Comparison of ENCODE assay signal across 1 cellular context in the genomic region with DNA sequence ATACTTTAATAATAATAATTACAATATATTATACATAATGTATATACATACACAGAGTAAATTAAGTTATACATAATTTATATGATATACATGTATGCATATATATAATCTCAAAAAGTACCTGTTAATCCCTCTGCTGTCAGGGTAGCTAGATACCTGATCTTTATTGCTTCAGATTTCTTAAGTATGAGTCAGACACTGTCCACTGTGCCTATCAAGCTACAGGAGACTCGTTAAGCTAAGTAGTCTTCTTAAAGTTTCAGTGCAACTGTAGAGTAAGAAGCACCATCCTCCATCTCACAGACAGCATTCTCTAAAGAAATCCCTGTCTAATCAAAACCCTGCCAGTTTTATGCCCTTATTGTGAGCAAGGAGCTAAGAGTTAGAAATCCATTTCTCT.
TF ChIP-seq lines count a peak whose summit lies in the region.

No MANE protein-coding gene starts in this region.

TF ChIP-seq in GM23338, 12 proteins besides CTCF, POLR2A, EP300 and RAD21 (continued from another document):
- TF ChIP-seq, protein P1, sequence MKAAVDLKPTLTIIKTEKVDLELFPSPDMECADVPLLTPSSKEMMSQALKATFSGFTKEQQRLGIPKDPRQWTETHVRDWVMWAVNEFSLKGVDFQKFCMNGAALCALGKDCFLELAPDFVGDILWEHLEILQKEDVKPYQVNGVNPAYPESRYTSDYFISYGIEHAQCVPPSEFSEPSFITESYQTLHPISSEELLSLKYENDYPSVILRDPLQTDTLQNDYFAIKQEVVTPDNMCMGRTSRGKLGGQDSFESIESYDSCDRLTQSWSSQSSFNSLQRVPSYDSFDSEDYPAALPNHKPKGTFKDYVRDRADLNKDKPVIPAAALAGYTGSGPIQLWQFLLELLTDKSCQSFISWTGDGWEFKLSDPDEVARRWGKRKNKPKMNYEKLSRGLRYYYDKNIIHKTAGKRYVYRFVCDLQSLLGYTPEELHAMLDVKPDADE (IDR thresholded peaks at IDR 0.05), result no peak
- no peak for TF ChIP-seq JUNB (IDR thresholded peaks at IDR 0.05; ENCODE audit: unreplicated experiment)
- TF ChIP-seq, protein P2, sequence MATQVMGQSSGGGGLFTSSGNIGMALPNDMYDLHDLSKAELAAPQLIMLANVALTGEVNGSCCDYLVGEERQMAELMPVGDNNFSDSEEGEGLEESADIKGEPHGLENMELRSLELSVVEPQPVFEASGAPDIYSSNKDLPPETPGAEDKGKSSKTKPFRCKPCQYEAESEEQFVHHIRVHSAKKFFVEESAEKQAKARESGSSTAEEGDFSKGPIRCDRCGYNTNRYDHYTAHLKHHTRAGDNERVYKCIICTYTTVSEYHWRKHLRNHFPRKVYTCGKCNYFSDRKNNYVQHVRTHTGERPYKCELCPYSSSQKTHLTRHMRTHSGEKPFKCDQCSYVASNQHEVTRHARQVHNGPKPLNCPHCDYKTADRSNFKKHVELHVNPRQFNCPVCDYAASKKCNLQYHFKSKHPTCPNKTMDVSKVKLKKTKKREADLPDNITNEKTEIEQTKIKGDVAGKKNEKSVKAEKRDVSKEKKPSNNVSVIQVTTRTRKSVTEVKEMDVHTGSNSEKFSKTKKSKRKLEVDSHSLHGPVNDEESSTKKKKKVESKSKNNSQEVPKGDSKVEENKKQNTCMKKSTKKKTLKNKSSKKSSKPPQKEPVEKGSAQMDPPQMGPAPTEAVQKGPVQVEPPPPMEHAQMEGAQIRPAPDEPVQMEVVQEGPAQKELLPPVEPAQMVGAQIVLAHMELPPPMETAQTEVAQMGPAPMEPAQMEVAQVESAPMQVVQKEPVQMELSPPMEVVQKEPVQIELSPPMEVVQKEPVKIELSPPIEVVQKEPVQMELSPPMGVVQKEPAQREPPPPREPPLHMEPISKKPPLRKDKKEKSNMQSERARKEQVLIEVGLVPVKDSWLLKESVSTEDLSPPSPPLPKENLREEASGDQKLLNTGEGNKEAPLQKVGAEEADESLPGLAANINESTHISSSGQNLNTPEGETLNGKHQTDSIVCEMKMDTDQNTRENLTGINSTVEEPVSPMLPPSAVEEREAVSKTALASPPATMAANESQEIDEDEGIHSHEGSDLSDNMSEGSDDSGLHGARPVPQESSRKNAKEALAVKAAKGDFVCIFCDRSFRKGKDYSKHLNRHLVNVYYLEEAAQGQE (IDR thresholded peaks at IDR 0.05; ENCODE audit: unreplicated experiment), result no peak
- TF ChIP-seq EZH2 (IDR thresholded peaks at IDR 0.05; ENCODE audit: low read depth, unreplicated experiment), result no peak
- TF ChIP-seq ZNF114 (CRISPR knock-in tag; IDR thresholded peaks at IDR 0.05), result no peak
- TF ChIP-seq EZH2phosphoT487 (IDR thresholded peaks at IDR 0.05; ENCODE audit: unreplicated experiment), result no peak
- TF ChIP-seq POLR2AphosphoS5 (IDR thresholded peaks at IDR 0.05; ENCODE audit: low read depth), result no peak
TF ChIP-seq in GM23338: peak in this region for 0.
